19 cellular contexts compared by ENCODE assay signal in genomic region chr7:155360495-155361362, GRCh38.
DNase-seq lines count a peak whose midpoint lies in the region; ATAC-seq and TF ChIP-seq lines count a peak whose summit lies in the region.
"Had no signal": no experiment of that assay in that cellular context is flagged by ENCODE, and none has a peak within 500 bp of the region (broad histone marks: within the 10 kb centered on the region; RNA-seq: fewer than 3 reads in every experiment).

No MANE protein-coding gene starts in this region.

- no peak overlapping the region for H3K27ac Mint-ChIP-seq in glutamatergic neuron (ENCODE audit: unreplicated experiment)
- H3K27ac Mint-ChIP-seq in stimulated activated naive B cell treated with anti-CD40 and anti-IgM and Interleukin-4, amounts not matched to agents 10 μg/mL and 1 μg/mL and 100 μg/mL, for 72 hours, result no peak overlapping the region
- no peak overlapping the region for H3K27ac Mint-ChIP-seq in activated T-helper 2 cell treated with anti-CD3 and anti-CD28 coated beads, Interferon-gamma antibody, Interleukin-2, Interleukin-4, amounts not matched to agents 10 μg/mL and 5 μg/mL and 100 μg/mL, durations not matched to agents 14 hours and 24 hours and 36 hours
- H3K27ac Mint-ChIP-seq: activated T-cell treated with anti-CD3 and anti-CD28 coated beads, Interleukin-2, amount 50 U/mL, for 72 hours; T-cell had no signal

- intact Hi-C loops in activated T-helper 2 cell treated with anti-CD3 and anti-CD28 coated beads, Interferon-gamma antibody, Interleukin-2, Interleukin-4, amounts not matched to agents 10 μg/mL and 5 μg/mL and 100 μg/mL, durations not matched to agents 14 hours and 24 hours and 36 hours (cut with micrococcal nuclease), result no loop called here

- peaks cover 5% of the 10 kb centered on the region for H3K27me3 Mint-ChIP-seq in glutamatergic neuron (ENCODE audit: unreplicated experiment)
- H3K27me3 Mint-ChIP-seq in stimulated activated naive B cell treated with anti-CD40 and anti-IgM and Interleukin-4, amounts not matched to agents 10 μg/mL and 1 μg/mL and 100 μg/mL, for 72 hours, result peaks cover 50 to 61% of the 10 kb centered on the region in 2 donors
- peaks cover 30% of the 10 kb centered on the region for H3K27me3 Mint-ChIP-seq in activated T-helper 2 cell treated with anti-CD3 and anti-CD28 coated beads, Interferon-gamma antibody, Interleukin-2, Interleukin-4, amounts not matched to agents 10 μg/mL and 5 μg/mL and 100 μg/mL, durations not matched to agents 14 hours and 24 hours and 36 hours (ENCODE audit: low read depth)

- TF ChIP-seq CTCF in glutamatergic neuron (IDR thresholded peaks at IDR 0.05; ENCODE audit: partially characterized antibody, unreplicated experiment), result no peak

- peak; percentile 51 to 55 for ATAC-seq in stimulated activated naive B cell treated with anti-CD40 and anti-IgM and Interleukin-4, amounts not matched to agents 10 μg/mL and 1 μg/mL and 100 μg/mL, for 72 hours (replicated peaks)
- no peak for ATAC-seq in activated CD4-positive, CD25-positive, alpha-beta regulatory T cell treated with anti-CD3 and anti-CD28 coated beads, Interleukin-2, amount 50 U/mL, for 24 hours
- ATAC-seq: activated T-cell treated with anti-CD3 and anti-CD28 coated beads, Interleukin-2, amount 50 U/mL, for 72 hours; stimulated activated naive CD8-positive, alpha-beta T cell treated with anti-CD3 and anti-CD28 coated beads, Interleukin-15, amount 100 ng/mL, for 72 hours; T-cell had no signal

- no peak overlapping the region for H3K4me3 Mint-ChIP-seq in glutamatergic neuron (ENCODE audit: unreplicated experiment)
- H3K4me3 Mint-ChIP-seq in stimulated activated naive B cell treated with anti-CD40 and anti-IgM and Interleukin-4, amounts not matched to agents 10 μg/mL and 1 μg/mL and 100 μg/mL, for 72 hours, result peak overlapping the region; percentile 53 to 63
- no peak overlapping the region for H3K4me3 Mint-ChIP-seq in activated T-helper 2 cell treated with anti-CD3 and anti-CD28 coated beads, Interferon-gamma antibody, Interleukin-2, Interleukin-4, amounts not matched to agents 10 μg/mL and 5 μg/mL and 100 μg/mL, durations not matched to agents 14 hours and 24 hours and 36 hours (ENCODE audit: low read depth)
- H3K4me3 Mint-ChIP-seq: activated naive CD4-positive, alpha-beta T cell treated with anti-CD3 and anti-CD28 coated beads, Interleukin-2, amount 50 U/mL, for 24 hours; activated T-cell treated with anti-CD3 and anti-CD28 coated beads, Interleukin-2, amount 50 U/mL, for 72 hours; stimulated activated naive CD8-positive, alpha-beta T cell treated with anti-CD3 and anti-CD28 coated beads, Interleukin-15, amount 100 ng/mL, for 72 hours; T-cell had no signal

- H3K4me1 Mint-ChIP-seq in glutamatergic neuron (ENCODE audit: low read depth, unreplicated experiment), result peaks cover 20% of the 10 kb centered on the region
- peaks cover 54 to 72% of the 10 kb centered on the region in 2 donors for H3K4me1 Mint-ChIP-seq in stimulated activated naive B cell treated with anti-CD40 and anti-IgM and Interleukin-4, amounts not matched to agents 10 μg/mL and 1 μg/mL and 100 μg/mL, for 72 hours
- peaks cover 2% of the 10 kb centered on the region for H3K4me1 Mint-ChIP-seq in activated T-helper 2 cell treated with anti-CD3 and anti-CD28 coated beads, Interferon-gamma antibody, Interleukin-2, Interleukin-4, amounts not matched to agents 10 μg/mL and 5 μg/mL and 100 μg/mL, durations not matched to agents 14 hours and 24 hours and 36 hours (ENCODE audit: low read depth)
- H3K4me1 Mint-ChIP-seq: activated naive CD4-positive, alpha-beta T cell treated with anti-CD3 and anti-CD28 coated beads, Interleukin-2, amount 50 U/mL, for 24 hours had no signal

- DNase-seq in NOMO-1 treated with DMSO at 0.1 percent for 48 hours (lab: John Stamatoyannopoulos, UW; ENCODE audit: unreplicated experiment), result peak; percentile 32
- no peak for DNase-seq in NOMO-1 treated with dmso at 0.1 percent for 144 hours (lab: John Stamatoyannopoulos, UW; ENCODE audit: unreplicated experiment)
- DNase-seq in MV-4-11 (lab: John Stamatoyannopoulos, UW), result peak; percentile 52
- DNase-seq in glutamatergic neuron, result peak; percentile 9
- no peak for DNase-seq in stimulated activated naive B cell treated with anti-CD40 and anti-IgM and Interleukin-4, amounts not matched to agents 10 μg/mL and 1 μg/mL and 100 μg/mL, for 72 hours
- no peak for DNase-seq in activated T-helper 2 cell treated with anti-CD3 and anti-CD28 coated beads, Interferon-gamma antibody, Interleukin-2, Interleukin-4, amounts not matched to agents 10 μg/mL and 5 μg/mL and 100 μg/mL, durations not matched to agents 14 hours and 24 hours and 36 hours (ENCODE audit: low spot score)
- DNase-seq in NCI-H82 (lab: John Stamatoyannopoulos, UW), result no peak
- DNase-seq: activated CD4-positive, alpha-beta T cell treated with anti-CD3 and anti-CD28 coated beads for 48 hours; activated T-cell treated with anti-CD3 and anti-CD28 coated beads, Interleukin-2, amount 50 U/mL, for 72 hours; GOT3; NCI-H1694; NCI-H69; SHP77; stimulated activated CD4-positive, alpha-beta T cell treated with anti-CD3 and anti-CD28 coated beads, Interleukin-12 subunit alpha, Interleukin-12 subunit beta, amount 100 ng/mL, for 4 hours; stimulated activated CD4-positive, alpha-beta T cell treated with anti-CD3 and anti-CD28 coated beads, Interleukin-4, amount 100 ng/mL, for 4 hours; stimulated activated naive CD8-positive, alpha-beta T cell treated with anti-CD3 and anti-CD28 coated beads, Interleukin-15, amount 100 ng/mL, for 72 hours; T-cell had no signal

- peaks cover 2% of the 10 kb centered on the region for H3K9me3 Mint-ChIP-seq in glutamatergic neuron (ENCODE audit: unreplicated experiment)
- no peaks in the 10 kb centered on the region for H3K9me3 Mint-ChIP-seq in stimulated activated naive B cell treated with anti-CD40 and anti-IgM and Interleukin-4, amounts not matched to agents 10 μg/mL and 1 μg/mL and 100 μg/mL, for 72 hours
- H3K9me3 Mint-ChIP-seq in activated T-helper 2 cell treated with anti-CD3 and anti-CD28 coated beads, Interferon-gamma antibody, Interleukin-2, Interleukin-4, amounts not matched to agents 10 μg/mL and 5 μg/mL and 100 μg/mL, durations not matched to agents 14 hours and 24 hours and 36 hours, result no peaks in the 10 kb centered on the region
- H3K9me3 Mint-ChIP-seq: activated naive CD4-positive, alpha-beta T cell treated with anti-CD3 and anti-CD28 coated beads, Interleukin-2, amount 50 U/mL, for 24 hours; activated T-cell treated with anti-CD3 and anti-CD28 coated beads, Interleukin-2, amount 50 U/mL, for 72 hours; stimulated activated naive CD8-positive, alpha-beta T cell treated with anti-CD3 and anti-CD28 coated beads, Interleukin-15, amount 100 ng/mL, for 72 hours; T-cell had no signal

- H3K36me3 Mint-ChIP-seq in glutamatergic neuron (ENCODE audit: unreplicated experiment), result no peaks in the 10 kb centered on the region
- peaks cover 0 to 7% of the 10 kb centered on the region in 2 donors for H3K36me3 Mint-ChIP-seq in stimulated activated naive B cell treated with anti-CD40 and anti-IgM and Interleukin-4, amounts not matched to agents 10 μg/mL and 1 μg/mL and 100 μg/mL, for 72 hours
- H3K36me3 Mint-ChIP-seq in activated T-helper 2 cell treated with anti-CD3 and anti-CD28 coated beads, Interferon-gamma antibody, Interleukin-2, Interleukin-4, amounts not matched to agents 10 μg/mL and 5 μg/mL and 100 μg/mL, durations not matched to agents 14 hours and 24 hours and 36 hours (ENCODE audit: low read depth), result no peaks in the 10 kb centered on the region
- H3K36me3 Mint-ChIP-seq: activated naive CD4-positive, alpha-beta T cell treated with anti-CD3 and anti-CD28 coated beads, Interleukin-2, amount 50 U/mL, for 24 hours; T-cell had no signal

Comparison
In these comparisons a context has a peak if more than half of its experiments do, and no peak if none do; other contexts are left out.
1. DNase-seq: peak in NOMO-1 treated with DMSO at 0.1 percent for 48 hours (single experiment), MV-4-11 (single experiment) and glutamatergic neuron (single experiment); none in NOMO-1 treated with dmso at 0.1 percent for 144 hours (single experiment), stimulated activated naive B cell treated with anti-CD40 and anti-IgM and Interleukin-4, amounts not matched to agents 10 μg/mL and 1 μg/mL and 100 μg/mL, for 72 hours (single experiment), activated T-helper 2 cell treated with anti-CD3 and anti-CD28 coated beads, Interferon-gamma antibody, Interleukin-2, Interleukin-4, amounts not matched to agents 10 μg/mL and 5 μg/mL and 100 μg/mL, durations not matched to agents 14 hours and 24 hours and 36 hours (single experiment) and NCI-H82 (single experiment).
2. H3K4me3 Mint-ChIP-seq: peak in stimulated activated naive B cell treated with anti-CD40 and anti-IgM and Interleukin-4, amounts not matched to agents 10 μg/mL and 1 μg/mL and 100 μg/mL, for 72 hours (2 of 2); none in glutamatergic neuron (single experiment) and activated T-helper 2 cell treated with anti-CD3 and anti-CD28 coated beads, Interferon-gamma antibody, Interleukin-2, Interleukin-4, amounts not matched to agents 10 μg/mL and 5 μg/mL and 100 μg/mL, durations not matched to agents 14 hours and 24 hours and 36 hours (single experiment).
3. ATAC-seq: peak in stimulated activated naive B cell treated with anti-CD40 and anti-IgM and Interleukin-4, amounts not matched to agents 10 μg/mL and 1 μg/mL and 100 μg/mL, for 72 hours (2 of 2); none in activated CD4-positive, CD25-positive, alpha-beta regulatory T cell treated with anti-CD3 and anti-CD28 coated beads, Interleukin-2, amount 50 U/mL, for 24 hours (0 of 2).